Comparison of ENCODE assay signal across 1 cellular context in the genomic region with DNA sequence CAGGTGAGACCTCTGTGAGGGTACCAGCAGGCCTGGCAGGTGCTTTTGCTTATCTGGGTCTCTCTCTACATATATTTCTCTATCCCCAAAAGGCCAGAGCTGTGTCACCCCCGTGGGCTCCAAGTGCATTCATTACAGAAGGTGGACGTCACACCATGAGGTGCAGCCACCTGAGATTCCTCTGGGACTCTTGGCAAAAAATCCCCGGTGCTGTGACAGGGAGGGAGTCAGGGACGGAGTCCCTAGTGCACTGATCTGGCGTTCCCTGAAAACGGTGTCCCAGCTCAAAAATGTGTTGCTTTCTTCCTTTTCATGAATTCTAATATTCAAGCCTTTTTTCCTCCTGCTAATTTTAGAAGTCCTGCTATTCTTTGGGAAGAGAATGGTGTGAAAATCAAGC.
TF ChIP-seq lines count a peak whose summit lies in the region.

No MANE protein-coding gene starts in this region.

TF ChIP-seq in A549, 52 proteins besides CTCF, POLR2A, EP300 and RAD21 (continued from another document):
- TF ChIP-seq, protein P1, sequence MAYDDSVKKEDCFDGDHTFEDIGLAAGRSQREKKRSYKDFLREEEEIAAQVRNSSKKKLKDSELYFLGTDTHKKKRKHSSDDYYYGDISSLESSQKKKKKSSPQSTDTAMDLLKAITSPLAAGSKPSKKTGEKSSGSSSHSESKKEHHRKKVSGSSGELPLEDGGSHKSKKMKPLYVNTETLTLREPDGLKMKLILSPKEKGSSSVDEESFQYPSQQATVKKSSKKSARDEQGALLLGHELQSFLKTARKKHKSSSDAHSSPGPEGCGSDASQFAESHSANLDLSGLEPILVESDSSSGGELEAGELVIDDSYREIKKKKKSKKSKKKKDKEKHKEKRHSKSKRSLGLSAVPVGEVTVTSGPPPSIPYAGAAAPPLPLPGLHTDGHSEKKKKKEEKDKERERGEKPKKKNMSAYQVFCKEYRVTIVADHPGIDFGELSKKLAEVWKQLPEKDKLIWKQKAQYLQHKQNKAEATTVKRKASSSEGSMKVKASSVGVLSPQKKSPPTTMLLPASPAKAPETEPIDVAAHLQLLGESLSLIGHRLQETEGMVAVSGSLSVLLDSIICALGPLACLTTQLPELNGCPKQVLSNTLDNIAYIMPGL (CRISPR knock-in tag; IDR thresholded peaks at IDR 0.05; ENCODE audit: borderline replicate concordance): no peak
- no peak for TF ChIP-seq HOXB5 (CRISPR knock-in tag; IDR thresholded peaks at IDR 0.05)
- no peak for TF ChIP-seq HOXA7 (CRISPR knock-in tag; IDR thresholded peaks at IDR 0.05)
- no peak for TF ChIP-seq ZC3H11A (IDR thresholded peaks at IDR 0.05)
- no peak for TF ChIP-seq NFE2L2 (conservative IDR thresholded peaks at IDR 0.05; ENCODE audit: low read length)
- no peak for TF ChIP-seq HEYL (CRISPR knock-in tag; IDR thresholded peaks at IDR 0.05)
- TF ChIP-seq BHLHE40 (IDR thresholded peaks at IDR 0.05; ENCODE audit: low read depth, low read length): no peak
- no peak for TF ChIP-seq ZNF302 (CRISPR knock-in tag; IDR thresholded peaks at IDR 0.05)
- TF ChIP-seq TP53 (CRISPR knock-in tag; IDR thresholded peaks at IDR 0.05): no peak
